Comparison of ENCODE assay signal across 9 cellular contexts in genomic region chr1:202599669-202600431, GRCh38.
DNase-seq lines count a peak whose midpoint lies in the region; ATAC-seq and TF ChIP-seq lines count a peak whose summit lies in the region.
"Had no signal": no experiment of that assay in that cellular context is flagged by ENCODE, and none has a peak within 500 bp of the region (broad histone marks: within the 10 kb centered on the region; RNA-seq: fewer than 3 reads in every experiment).

No MANE protein-coding gene starts in this region.

- peaks cover 19 to 28% of the 10 kb centered on the region in 2 donors for H3K4me1 Mint-ChIP-seq in stimulated activated naive B cell treated with anti-CD40 and anti-IgM and Interleukin-4, amounts not matched to agents 10 μg/mL and 1 μg/mL and 100 μg/mL, for 72 hours
- peaks cover 0 to 3% of the 10 kb centered on the region in 2 donors for H3K4me1 Mint-ChIP-seq in natural killer cell treated with Interleukin-12 subunit alpha and Interleukin-12 subunit beta and Interleukin-15 and Interleukin-18, amount 100 ng/mL, for 72 hours (ENCODE audit: low read depth in 2 of 2)

- DNase-seq in NCI-H1436 (lab: John Stamatoyannopoulos, UW) (peak; percentile 46), NCI-H1436 treated with DMSO at 0.1 percent for 48 hours (lab: John Stamatoyannopoulos, UW) (no peak), HL-60 (ENCODE audit: low read depth in 1 of 2, low spot score in 1 of 2) (peak in 1 of 2 experiments; percentile 64), Panc1 (ENCODE audit: low read depth, low spot score) (no peak), caudate nucleus (lab: John Stamatoyannopoulos, UW) (peak in 43 of 61 donors; percentile 10 to 88 (median 51)), left lobe of liver (ENCODE audit: low spot score) (no peak)
- peak; percentile 40 for DNase-seq in stimulated activated naive B cell treated with anti-CD40 and anti-IgM and Interleukin-4, amounts not matched to agents 10 μg/mL and 1 μg/mL and 100 μg/mL, for 72 hours
- no peak for DNase-seq in natural killer cell treated with Interleukin-12 subunit alpha and Interleukin-12 subunit beta and Interleukin-15 and Interleukin-18, amount 100 ng/mL, for 72 hours (ENCODE audit: low spot score)

- H3K27ac Mint-ChIP-seq in stimulated activated naive B cell treated with anti-CD40 and anti-IgM and Interleukin-4, amounts not matched to agents 10 μg/mL and 1 μg/mL and 100 μg/mL, for 72 hours: no peak overlapping the region
- H3K27ac Mint-ChIP-seq in natural killer cell treated with Interleukin-12 subunit alpha and Interleukin-12 subunit beta and Interleukin-15 and Interleukin-18, amount 100 ng/mL, for 72 hours: no peak overlapping the region

- ATAC-seq in Panc1 (peak; percentile 95), left lobe of liver (peak; percentile 87)
- peak; percentile 63 to 68 for ATAC-seq in stimulated activated naive B cell treated with anti-CD40 and anti-IgM and Interleukin-4, amounts not matched to agents 10 μg/mL and 1 μg/mL and 100 μg/mL, for 72 hours (replicated peaks)
- no peak for ATAC-seq in natural killer cell treated with Interleukin-12 subunit alpha and Interleukin-12 subunit beta and Interleukin-15 and Interleukin-18, amount 100 ng/mL, for 72 hours

- H3K9me3 Mint-ChIP-seq in stimulated activated naive B cell treated with anti-CD40 and anti-IgM and Interleukin-4, amounts not matched to agents 10 μg/mL and 1 μg/mL and 100 μg/mL, for 72 hours: peaks cover 4 to 6% of the 10 kb centered on the region in 2 donors
- no peaks in the 10 kb centered on the region for H3K9me3 Mint-ChIP-seq in natural killer cell treated with Interleukin-12 subunit alpha and Interleukin-12 subunit beta and Interleukin-15 and Interleukin-18, amount 100 ng/mL, for 72 hours

- no peaks in the 10 kb centered on the region for H3K9me3 ChIP-seq in Panc1 (ENCODE audit: control insufficient read depth, insufficient read depth, low read depth, low read length)

- H3K4me3 Mint-ChIP-seq in stimulated activated naive B cell treated with anti-CD40 and anti-IgM and Interleukin-4, amounts not matched to agents 10 μg/mL and 1 μg/mL and 100 μg/mL, for 72 hours: no peak overlapping the region
- no peak overlapping the region for H3K4me3 Mint-ChIP-seq in natural killer cell treated with Interleukin-12 subunit alpha and Interleukin-12 subunit beta and Interleukin-15 and Interleukin-18, amount 100 ng/mL, for 72 hours

- H3K27me3 ChIP-seq in HL-60 (ENCODE audit: insufficient read depth, poor library complexity, severe bottlenecking): no peaks in the 10 kb centered on the region
- H3K27me3 ChIP-seq in Panc1 (ENCODE audit: control insufficient read depth, insufficient read depth, low read length): no peaks in the 10 kb centered on the region

- H3K4me3 ChIP-seq in HL-60 (replicated peaks; ENCODE audit: insufficient read depth, low read length) (no peak overlapping the region), Panc1 (ENCODE audit: low read depth in 2 of 2, low read length in 2 of 2) (no peak overlapping the region)
- H3K4me3 ChIP-seq: BLaER1 treated with 17β-estradiol and CSF1 and Interleukin-3, amounts not matched to agents 10 nM and 100 nM had no signal

- TF ChIP-seq CTCF in HL-60 (IDR thresholded peaks at IDR 0.05; ENCODE audit: insufficient read depth, low read length): peak; percentile 76
- TF ChIP-seq CTCF in Panc1 (IDR thresholded peaks at IDR 0.05): peak; percentile 92

- no peaks in the 10 kb centered on the region for H3K4me1 ChIP-seq in Panc1 (ENCODE audit: control insufficient read depth, insufficient read depth, low read length)

- peaks cover 9 to 12% of the 10 kb centered on the region in 2 donors for H3K36me3 Mint-ChIP-seq in stimulated activated naive B cell treated with anti-CD40 and anti-IgM and Interleukin-4, amounts not matched to agents 10 μg/mL and 1 μg/mL and 100 μg/mL, for 72 hours
- H3K36me3 Mint-ChIP-seq in natural killer cell treated with Interleukin-12 subunit alpha and Interleukin-12 subunit beta and Interleukin-15 and Interleukin-18, amount 100 ng/mL, for 72 hours: no peaks in the 10 kb centered on the region

- peaks cover 0 to 5% of the 10 kb centered on the region in 2 donors for H3K27me3 Mint-ChIP-seq in stimulated activated naive B cell treated with anti-CD40 and anti-IgM and Interleukin-4, amounts not matched to agents 10 μg/mL and 1 μg/mL and 100 μg/mL, for 72 hours
- H3K27me3 Mint-ChIP-seq in natural killer cell treated with Interleukin-12 subunit alpha and Interleukin-12 subunit beta and Interleukin-15 and Interleukin-18, amount 100 ng/mL, for 72 hours: no peaks in the 10 kb centered on the region

- in situ Hi-C loops in Panc1 (cut with HindIII; ENCODE audit: low pct_unique_long_range_greater_than_20kb, low sequenced_read_pairs): no loop called here

- intact Hi-C loops in Panc1 (cut with micrococcal nuclease; ENCODE audit: unreplicated experiment): loop anchor here (1.0 to 10.0 kb wide), 2 partner anchors 99 to 135 kb away; no protein-coding TSS in a partner anchor

- CTCF ChIA-PET in Panc1 (lab: Charles Lee): interaction anchor here (1.1 to 1.6 kb wide), 4 partner anchors 11 to 120 kb away, joined by 3 to 7 read pairs (median 4); no protein-coding TSS in a partner anchor

- no peaks in the 10 kb centered on the region for H3K36me3 ChIP-seq in Panc1 (ENCODE audit: control insufficient read depth, insufficient read depth, low read length)
- H3K36me3 ChIP-seq: BLaER1 treated with 17β-estradiol and CSF1 and Interleukin-3, amounts not matched to agents 10 nM and 100 nM had no signal

- no TSS peak for BruUV-seq in Panc1 (replicated peaks; lab: Mats Ljungman, UMichigan)

- POLR2A ChIA-PET in Panc1 (lab: Charles Lee): no interaction called here

- no peak overlapping the region for H3K27ac ChIP-seq in HL-60 (replicated peaks)
- H3K27ac ChIP-seq in Panc1 (ENCODE audit: low read length): no peak overlapping the region
- H3K27ac ChIP-seq in caudate nucleus (ENCODE audit: low read depth, low read length): peak overlapping the region; percentile 15
- H3K27ac ChIP-seq: BLaER1 treated with 17β-estradiol and CSF1 and Interleukin-3, amounts not matched to agents 10 nM and 100 nM had no signal

Comparison
In these comparisons a context has a peak if more than half of its experiments do, and no peak if none do; other contexts are left out.
1. DNase-seq: peak in NCI-H1436 (single experiment), caudate nucleus (43 of 61) and stimulated activated naive B cell treated with anti-CD40 and anti-IgM and Interleukin-4, amounts not matched to agents 10 μg/mL and 1 μg/mL and 100 μg/mL, for 72 hours (single experiment); none in NCI-H1436 treated with DMSO at 0.1 percent for 48 hours (single experiment), Panc1 (single experiment), left lobe of liver (single experiment) and natural killer cell treated with Interleukin-12 subunit alpha and Interleukin-12 subunit beta and Interleukin-15 and Interleukin-18, amount 100 ng/mL, for 72 hours (single experiment).
2. ATAC-seq: peak in Panc1 (single experiment), left lobe of liver (single experiment) and stimulated activated naive B cell treated with anti-CD40 and anti-IgM and Interleukin-4, amounts not matched to agents 10 μg/mL and 1 μg/mL and 100 μg/mL, for 72 hours (2 of 2); none in natural killer cell treated with Interleukin-12 subunit alpha and Interleukin-12 subunit beta and Interleukin-15 and Interleukin-18, amount 100 ng/mL, for 72 hours (0 of 2).